In the genomic region with DNA sequence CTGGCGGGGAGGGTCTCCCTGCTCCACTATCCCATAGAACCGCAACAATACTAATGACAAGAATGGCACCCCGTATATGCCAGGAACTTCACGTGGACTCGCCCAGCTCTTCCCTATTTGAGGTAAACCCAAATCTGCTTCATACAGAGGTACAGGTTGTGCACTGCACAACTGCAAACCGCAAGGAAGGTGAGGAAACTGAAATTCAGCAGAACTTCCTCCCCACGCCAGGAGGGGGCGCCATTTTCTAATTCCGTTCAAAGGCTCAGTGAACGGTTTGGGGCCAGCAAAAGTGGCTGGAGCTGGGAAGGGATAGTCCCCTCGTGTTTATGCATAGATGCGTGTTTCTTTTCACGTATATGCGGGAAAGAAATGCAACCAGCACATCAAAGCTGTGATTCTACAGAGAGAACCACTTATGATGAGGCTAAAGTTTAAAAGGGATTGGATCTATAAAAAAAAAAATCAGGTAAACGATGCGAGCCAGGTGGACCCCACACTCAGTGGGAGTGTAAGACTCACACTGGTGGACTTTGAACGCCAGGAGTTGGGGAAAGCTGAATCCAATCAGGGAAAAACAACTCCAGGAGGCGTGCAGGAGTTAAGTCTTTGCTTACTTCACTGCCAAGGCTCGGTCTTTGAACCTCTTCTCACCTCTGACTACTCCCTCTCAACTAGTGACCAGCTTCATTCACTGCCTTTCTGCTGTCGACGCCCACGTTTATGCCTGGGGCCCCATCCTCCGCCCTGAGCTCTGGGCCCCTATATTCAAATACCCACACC, we compare ENCODE assay signal across 8 cellular contexts. TPM values are rescaled to one million over a fixed set of nuclear protein-coding genes. Genes with fewer than 3 reads are reported as not detected.
DNase-seq lines count a peak whose midpoint lies in the region; ATAC-seq and TF ChIP-seq lines count a peak whose summit lies in the region.

No MANE protein-coding gene starts in this region.

- H3K27ac ChIP-seq in right atrium auricular region, result no peak overlapping the region

- H3K4me1 ChIP-seq in right atrium auricular region, result peaks cover 0 to 11% of the 10 kb centered on the region in 2 donors

- peak; percentile 46 to 81 for TF ChIP-seq CTCF in right atrium auricular region (IDR thresholded peaks at IDR 0.05)

- H3K27me3 ChIP-seq in right atrium auricular region, result peaks cover 10 to 43% of the 10 kb centered on the region in 2 donors

- no peaks in the 10 kb centered on the region for H3K36me3 ChIP-seq in right atrium auricular region

- H3K9me3 ChIP-seq in right atrium auricular region, result no peaks in the 10 kb centered on the region

- DNase-seq in NK-92 treated with Interleukin-12 subunit alpha and Interleukin-12 subunit beta, amount 100 ng/mL, for 24 hours (lab: John Stamatoyannopoulos, UW), result peak; percentile 8
- no peak for DNase-seq in NK-92 (lab: John Stamatoyannopoulos, UW; ENCODE audit: unreplicated experiment)
- DNase-seq in NCI-H1105 (lab: John Stamatoyannopoulos, UW), result peak; percentile 10
- DNase-seq in activated T-cell treated with anti-CD3 and anti-CD28 coated beads, Interleukin-2, amount 50 U/mL, for 1 hour, result peak; percentile 41
- DNase-seq in right atrium auricular region (ENCODE audit: low spot score), result no peak
- DNase-seq in stimulated activated CD4-positive, alpha-beta T cell treated with anti-CD3 and anti-CD28 coated beads, Interleukin-4, amount 100 ng/mL, for 24 hours, result peak; percentile 44

- H3K4me3 ChIP-seq in right atrium auricular region, result no peak overlapping the region

- ATAC-seq in GM18517 (IDR thresholded peaks at IDR 0.05; ENCODE audit: unreplicated experiment) (no peak), HG02798 (IDR thresholded peaks at IDR 0.05; ENCODE audit: poor library complexity, unreplicated experiment) (no peak)

RNA-seq across cellular contexts. Expression of a gene that starts 20.3 kb away (rescaled TPM):
- total RNA-seq in right atrium auricular region, result 1 to 10 TPM in 1 of 2 donors, not detected in 1; 4.6 TPM

RNA-seq across cellular contexts. Expression of a gene that starts 29.8 kb away (rescaled TPM):
- under 1 TPM; 0.19 to 0.59 TPM for total RNA-seq in right atrium auricular region

RNA-seq across cellular contexts. Expression of a gene that starts 50.1 kb away (rescaled TPM):
- total RNA-seq in right atrium auricular region, result 1 to 10 TPM in 1 of 2 donors, under 1 TPM in 1; 0.56 to 1.8 TPM

RNA-seq across cellular contexts. Expression of a gene that starts 53.7 kb away (rescaled TPM):
- total RNA-seq in right atrium auricular region, result 10 to 100 TPM; 10.3 to 13.8 TPM

Comparison
In these comparisons a context has a peak if more than half of its experiments do, and no peak if none do; other contexts are left out.
1. DNase-seq: peak in NK-92 treated with Interleukin-12 subunit alpha and Interleukin-12 subunit beta, amount 100 ng/mL, for 24 hours (single experiment), NCI-H1105 (single experiment), activated T-cell treated with anti-CD3 and anti-CD28 coated beads, Interleukin-2, amount 50 U/mL, for 1 hour (single experiment) and stimulated activated CD4-positive, alpha-beta T cell treated with anti-CD3 and anti-CD28 coated beads, Interleukin-4, amount 100 ng/mL, for 24 hours (single experiment); none in NK-92 (single experiment) and right atrium auricular region (single experiment).